In genomic region chr6:45376310-45377040, GRCh38 we compare ENCODE assay signal across 8 cellular contexts. TPM values are rescaled to one million over a fixed set of nuclear protein-coding genes. Genes with fewer than 3 reads are reported as not detected.
DNase-seq lines count a peak whose midpoint lies in the region; TF ChIP-seq lines count a peak whose summit lies in the region.

No MANE protein-coding gene starts in this region.

- H3K4me1 ChIP-seq in Karpas-422 (ENCODE audit: low read length) (peaks cover 34% of the 10 kb centered on the region), mucosa of stomach (ENCODE audit: control insufficient read depth, insufficient read depth, low read length) (peaks cover 7% of the 10 kb centered on the region)

- peak overlapping the region; percentile 86 for H3K4me3 Mint-ChIP-seq in chondrocyte (ENCODE audit: unreplicated experiment)

- no peaks in the 10 kb centered on the region for H3K36me3 Mint-ChIP-seq in chondrocyte (ENCODE audit: low read depth)

- peak overlapping the region; percentile 99 for H3K27ac Mint-ChIP-seq in chondrocyte (ENCODE audit: unreplicated experiment)

- peak overlapping the region; percentile 98 for H2AFZ ChIP-seq in Karpas-422 (ENCODE audit: low read length)

- no peaks in the 10 kb centered on the region for H3K9me3 ChIP-seq in AG04450 (ENCODE audit: control insufficient read depth, insufficient read depth, low read length)
- H3K9me3 ChIP-seq in Karpas-422 (ENCODE audit: low read length) = no peaks in the 10 kb centered on the region
- H3K9me3 ChIP-seq in mucosa of stomach (ENCODE audit: control insufficient read depth, low read length) = no peaks in the 10 kb centered on the region

- H3K9me2 ChIP-seq in Karpas-422 (replicated peaks; ENCODE audit: insufficient read depth, low read length) = no peaks in the 10 kb centered on the region

- no peak for DNase-seq in AG04450 (ENCODE audit: low read depth, low spot score)
- no peak for DNase-seq in Karpas-422
- no peak for DNase-seq in chondrocyte (ENCODE audit: low spot score)
- no peak for DNase-seq in H4 (ENCODE audit: low spot score)
- no peak for DNase-seq in Kasumi-1 (lab: John Stamatoyannopoulos, UW)
- no peak for DNase-seq in HCEC 1CT
- DNase-seq in NOMO-1 treated with DMSO at 0.1 percent for 48 hours (lab: John Stamatoyannopoulos, UW; ENCODE audit: unreplicated experiment) = no peak

- H3K9ac ChIP-seq in Karpas-422 (ENCODE audit: low read length) (peak overlapping the region; percentile 87), mucosa of stomach (ENCODE audit: low read length) (peak overlapping the region; percentile 97)

- H3K27me3 ChIP-seq in AG04450 (ENCODE audit: control insufficient read depth, insufficient read depth, low read length) (no peaks in the 10 kb centered on the region), Karpas-422 (ENCODE audit: low read length) (no peaks in the 10 kb centered on the region), mucosa of stomach (ENCODE audit: control insufficient read depth, insufficient read depth, low read length) (no peaks in the 10 kb centered on the region)

- peak overlapping the region; percentile 92 for H3K4me2 ChIP-seq in Karpas-422 (ENCODE audit: low read depth, low read length, poor library complexity, severe bottlenecking)

- CTCF ChIA-PET in AG04450 (lab: Charles Lee) = interaction anchor here (0.9 to 2.1 kb wide), 5 partner anchors 338 to 901 kb away, joined by 3 to 12 read pairs (median 5); no protein-coding TSS in a partner anchor

- POLR2A ChIA-PET in AG04450 (lab: Yijun Ruan, JAX) = no interaction called here

- no peaks in the 10 kb centered on the region for H3K27me3 Mint-ChIP-seq in chondrocyte (ENCODE audit: low read depth)

- H3K9me3 Mint-ChIP-seq in chondrocyte (ENCODE audit: low read depth) = no peaks in the 10 kb centered on the region

- H3K36me3 ChIP-seq in Karpas-422 (ENCODE audit: insufficient read depth, low read length) (no peaks in the 10 kb centered on the region), mucosa of stomach (ENCODE audit: control insufficient read depth, insufficient read depth, low read length) (no peaks in the 10 kb centered on the region)

- TF ChIP-seq CTCF in AG04450 (IDR thresholded peaks at IDR 0.05; ENCODE audit: low read depth, low read length) (no peak), chondrocyte (IDR thresholded peaks at IDR 0.05) (no peak)

- no peaks in the 10 kb centered on the region for H3K79me2 ChIP-seq in Karpas-422 (ENCODE audit: low read length)

- no peak overlapping the region for H3K27ac ChIP-seq in AG04450 (ENCODE audit: low read depth, low read length)
- no peak overlapping the region for H3K27ac ChIP-seq in Karpas-422 (ENCODE audit: low read length)

- H3K4me3 ChIP-seq in AG04450 (ENCODE audit: low read depth, low read length) (peak overlapping the region; percentile 78), Karpas-422 (ENCODE audit: low read length) (peak overlapping the region; percentile 95), mucosa of stomach (ENCODE audit: low read length) (peak overlapping the region; percentile 80)

- no peaks in the 10 kb centered on the region for H4K20me1 ChIP-seq in Karpas-422 (ENCODE audit: insufficient read depth, low read depth, low read length)

- H3K4me1 Mint-ChIP-seq in chondrocyte (ENCODE audit: low read depth) = peaks cover 25% of the 10 kb centered on the region

RNA-seq across cellular contexts. Expression of gene SUPT3H, which starts 1.3 kb away (rescaled TPM):
- 6.0 and 8.7 TPM in 2 replicates for polyA plus RNA-seq in AG04450 (2011; rRNA removed)
- 13.1 and 13.8 TPM in 2 replicates for polyA minus RNA-seq in AG04450 (2011; rRNA and poly(A)+ RNA removed)
- total RNA-seq in Karpas-422 (2014; rRNA removed; shearing (Covaris generic); ENCODE audit: low replicate concordance) = 2.0 and 2.6 TPM in 2 replicates
- 10.7 to 13.3 TPM (median 12.9 TPM) in 3 replicates for total RNA-seq in chondrocyte
- total RNA-seq in H4 (2014; rRNA removed; shearing (Covaris generic)) = 5.9 and 7.5 TPM in 2 replicates

RNA-seq across cellular contexts. Expression of gene RUNX2, which starts 48.3 kb away (rescaled TPM):
- 3.4 and 4.3 TPM in 2 replicates for polyA plus RNA-seq in AG04450 (2011; rRNA removed)
- 7.0 and 7.9 TPM in 2 replicates for polyA minus RNA-seq in AG04450 (2011; rRNA and poly(A)+ RNA removed)
- 0.19 and 0.90 TPM in 2 replicates for total RNA-seq in Karpas-422 (2014; rRNA removed; shearing (Covaris generic); ENCODE audit: low replicate concordance)
- 12.2 to 20.4 TPM (median 14.0 TPM) in 3 replicates for total RNA-seq in chondrocyte
- total RNA-seq in H4 (2014; rRNA removed; shearing (Covaris generic)) = 18.3 and 37.7 TPM in 2 replicates
